In the genomic region with DNA sequence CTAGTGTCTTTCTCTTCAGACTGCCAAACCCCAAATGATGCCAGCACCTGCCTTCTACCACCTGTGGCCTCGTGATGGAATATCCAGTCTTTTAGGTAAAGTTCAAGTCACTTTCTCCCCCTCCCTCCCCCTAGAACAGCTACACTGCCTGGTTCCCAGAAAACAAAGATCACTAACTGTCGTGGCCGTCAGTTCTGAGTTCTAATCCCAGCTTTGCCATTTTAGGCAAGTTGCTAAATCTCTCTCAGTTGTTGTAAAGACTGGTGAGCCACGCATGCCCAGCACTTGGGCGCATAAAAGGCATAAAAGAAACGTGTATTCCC, we compare ENCODE assay signal across 8 cellular contexts. TPM values are rescaled to one million over a fixed set of nuclear protein-coding genes. Genes with fewer than 3 reads are reported as not detected.
DNase-seq lines count a peak whose midpoint lies in the region; ATAC-seq and TF ChIP-seq lines count a peak whose summit lies in the region.

No MANE protein-coding gene starts in this region.

- H3K27ac ChIP-seq in liver (ENCODE audit: low read depth in 1 of 2, low read length in 2 of 2) (peak overlapping the region; percentile 69 to 76), thyroid gland (peak overlapping the region; percentile 94 to 100 (median 100))

- peaks cover 9% of the 10 kb centered on the region for H3K36me3 Mint-ChIP-seq in activated CD8-positive, alpha-beta memory T cell treated with anti-CD3 and anti-CD28 coated beads, Interleukin-2, amount 10 ng/mL, durations not matched to agents 7 days and 5 days
- no peaks in the 10 kb centered on the region for H3K36me3 Mint-ChIP-seq in activated naive CD8-positive, alpha-beta T cell

- no peak for TF ChIP-seq CTCF in liver (IDR thresholded peaks at IDR 0.05; ENCODE audit: low read depth, low read length, missing input control)
- TF ChIP-seq CTCF in thyroid gland (IDR thresholded peaks at IDR 0.05): no peak
- TF ChIP-seq CTCF in GM10248 (IDR thresholded peaks at IDR 0.05; ENCODE audit: control extremely low read depth, extremely low read depth, low read depth, missing control alignments): no peak

- H3K9me3 ChIP-seq in liver (ENCODE audit: control insufficient read depth in 4 of 4, low read length in 3 of 4): no peaks in the 10 kb centered on the region
- H3K9me3 ChIP-seq in thyroid gland: no peaks in the 10 kb centered on the region

- H3K4me3 ChIP-seq in liver (ENCODE audit: low read depth in 1 of 3, low read length in 3 of 3) (no peak overlapping the region), thyroid gland (replicated peaks in 1 of 3) (no peak overlapping the region)

- H3K36me3 ChIP-seq in liver (ENCODE audit: control insufficient read depth in 4 of 4, insufficient read depth in 3 of 4, low read depth in 1 of 4, low read length in 3 of 4) (peaks cover 0 to 2% (median 0%) of the 10 kb centered on the region in 4 donors), thyroid gland (no peaks in the 10 kb centered on the region)

- no peaks in the 10 kb centered on the region for H3K9me3 Mint-ChIP-seq in activated CD8-positive, alpha-beta memory T cell treated with anti-CD3 and anti-CD28 coated beads, Interleukin-2, amount 10 ng/mL, durations not matched to agents 7 days and 5 days (ENCODE audit: low read depth)
- H3K9me3 Mint-ChIP-seq in activated naive CD8-positive, alpha-beta T cell (ENCODE audit: low read depth): no peaks in the 10 kb centered on the region

- no peak overlapping the region for H3K9ac ChIP-seq in liver (ENCODE audit: low read depth in 1 of 2, low read length in 2 of 2)

- H3K27me3 ChIP-seq in liver (ENCODE audit: control insufficient read depth in 4 of 4, insufficient read depth in 4 of 4, low read length in 3 of 4): no peaks in the 10 kb centered on the region
- H3K27me3 ChIP-seq in thyroid gland: no peaks in the 10 kb centered on the region

- peaks cover 3 to 40% (median 30%) of the 10 kb centered on the region in 4 donors for H3K4me1 ChIP-seq in liver (ENCODE audit: control insufficient read depth in 4 of 4, insufficient read depth in 4 of 4, low read length in 3 of 4)
- peaks cover 38 to 50% of the 10 kb centered on the region in 2 donors for H3K4me1 ChIP-seq in thyroid gland

- CTCF ChIA-PET in activated CD8-positive, alpha-beta memory T cell treated with anti-CD3 and anti-CD28 coated beads, Interleukin-2, amount 10 ng/mL, durations not matched to agents 7 days and 5 days (lab: Charles Lee): interaction anchor here (0.7 to 5.9 kb wide), 46 partner anchors 12 to 301 kb away, joined by 3 to 145 read pairs (median 5); a partner anchor contains a TSS
- CTCF ChIA-PET in GM10248 (lab: Yijun Ruan, JAX): interaction anchor here (0.6 to 6.0 kb wide), 45 partner anchors 8 to 299 kb away, joined by 3 to 123 read pairs (median 5); a partner anchor contains a TSS

- no peak for TF ChIP-seq RAD21 in liver (IDR thresholded peaks at IDR 0.05)

- H3K27ac Mint-ChIP-seq in activated CD8-positive, alpha-beta memory T cell treated with anti-CD3 and anti-CD28 coated beads, Interleukin-2, amount 10 ng/mL, durations not matched to agents 7 days and 5 days: peak overlapping the region; percentile 89
- peak overlapping the region; percentile 94 for H3K27ac Mint-ChIP-seq in activated naive CD8-positive, alpha-beta T cell

- no peak for TF ChIP-seq POLR2A in thyroid gland (IDR thresholded peaks at IDR 0.05)

- peaks cover 67% of the 10 kb centered on the region for H3K4me1 Mint-ChIP-seq in activated CD8-positive, alpha-beta memory T cell treated with anti-CD3 and anti-CD28 coated beads, Interleukin-2, amount 10 ng/mL, durations not matched to agents 7 days and 5 days
- peaks cover 66% of the 10 kb centered on the region for H3K4me1 Mint-ChIP-seq in activated naive CD8-positive, alpha-beta T cell (ENCODE audit: low read depth)

- POLR2A ChIA-PET in GM10248 (lab: Yijun Ruan, JAX): interaction anchor here (0.6 to 3.2 kb wide), 6 partner anchors 12 to 174 kb away, joined by 3 to 30 read pairs (median 6); a partner anchor contains a TSS

- 44% methylated on average over 6 of the region's 6 CpGs for WGBS in liver
- 43 to 46% methylated on average over 6 of the region's 6 CpGs for WGBS in thyroid gland, 2 donors

- no peak for ATAC-seq in activated CD8-positive, alpha-beta memory T cell treated with anti-CD3 and anti-CD28 coated beads, Interleukin-2, amount 10 ng/mL, durations not matched to agents 7 days and 5 days
- ATAC-seq in GM21619 (IDR thresholded peaks at IDR 0.05; ENCODE audit: unreplicated experiment) (no peak), GM18520 (IDR thresholded peaks at IDR 0.05; ENCODE audit: unreplicated experiment) (no peak)

- no peaks in the 10 kb centered on the region for H3K27me3 Mint-ChIP-seq in activated CD8-positive, alpha-beta memory T cell treated with anti-CD3 and anti-CD28 coated beads, Interleukin-2, amount 10 ng/mL, durations not matched to agents 7 days and 5 days
- H3K27me3 Mint-ChIP-seq in activated naive CD8-positive, alpha-beta T cell: no peaks in the 10 kb centered on the region

- no peak for DNase-seq in activated CD8-positive, alpha-beta memory T cell treated with anti-CD3 and anti-CD28 coated beads, Interleukin-2, amount 10 ng/mL, durations not matched to agents 7 days and 5 days
- DNase-seq in activated CD8-positive, alpha-beta memory T cell treated with anti-CD3 and anti-CD28 coated beads for 24 hours: no peak
- no peak for DNase-seq in thyroid gland
- DNase-seq in GM10248 (ENCODE audit: extremely low spot score): no peak

- H3K4me3 Mint-ChIP-seq in activated CD8-positive, alpha-beta memory T cell treated with anti-CD3 and anti-CD28 coated beads, Interleukin-2, amount 10 ng/mL, durations not matched to agents 7 days and 5 days: peak overlapping the region; percentile 93
- H3K4me3 Mint-ChIP-seq in activated naive CD8-positive, alpha-beta T cell: peak overlapping the region; percentile 98

- intact Hi-C loops in thyroid gland (cut with DNase I): loop anchor here (5.0 kb wide), 2 partner anchors 37 to 137 kb away; no protein-coding TSS in a partner anchor

TF ChIP-seq in liver, 16 proteins besides CTCF, POLR2A, EP300 and RAD21 (continues in another document):
- no peak for TF ChIP-seq FOXA1 (IDR thresholded peaks at IDR 0.05)
- TF ChIP-seq GABPA (IDR thresholded peaks at IDR 0.05 in 1 of 2, conservative IDR thresholded peaks at IDR 0.05 in 1 of 2): no peak
- TF ChIP-seq, protein P1, sequence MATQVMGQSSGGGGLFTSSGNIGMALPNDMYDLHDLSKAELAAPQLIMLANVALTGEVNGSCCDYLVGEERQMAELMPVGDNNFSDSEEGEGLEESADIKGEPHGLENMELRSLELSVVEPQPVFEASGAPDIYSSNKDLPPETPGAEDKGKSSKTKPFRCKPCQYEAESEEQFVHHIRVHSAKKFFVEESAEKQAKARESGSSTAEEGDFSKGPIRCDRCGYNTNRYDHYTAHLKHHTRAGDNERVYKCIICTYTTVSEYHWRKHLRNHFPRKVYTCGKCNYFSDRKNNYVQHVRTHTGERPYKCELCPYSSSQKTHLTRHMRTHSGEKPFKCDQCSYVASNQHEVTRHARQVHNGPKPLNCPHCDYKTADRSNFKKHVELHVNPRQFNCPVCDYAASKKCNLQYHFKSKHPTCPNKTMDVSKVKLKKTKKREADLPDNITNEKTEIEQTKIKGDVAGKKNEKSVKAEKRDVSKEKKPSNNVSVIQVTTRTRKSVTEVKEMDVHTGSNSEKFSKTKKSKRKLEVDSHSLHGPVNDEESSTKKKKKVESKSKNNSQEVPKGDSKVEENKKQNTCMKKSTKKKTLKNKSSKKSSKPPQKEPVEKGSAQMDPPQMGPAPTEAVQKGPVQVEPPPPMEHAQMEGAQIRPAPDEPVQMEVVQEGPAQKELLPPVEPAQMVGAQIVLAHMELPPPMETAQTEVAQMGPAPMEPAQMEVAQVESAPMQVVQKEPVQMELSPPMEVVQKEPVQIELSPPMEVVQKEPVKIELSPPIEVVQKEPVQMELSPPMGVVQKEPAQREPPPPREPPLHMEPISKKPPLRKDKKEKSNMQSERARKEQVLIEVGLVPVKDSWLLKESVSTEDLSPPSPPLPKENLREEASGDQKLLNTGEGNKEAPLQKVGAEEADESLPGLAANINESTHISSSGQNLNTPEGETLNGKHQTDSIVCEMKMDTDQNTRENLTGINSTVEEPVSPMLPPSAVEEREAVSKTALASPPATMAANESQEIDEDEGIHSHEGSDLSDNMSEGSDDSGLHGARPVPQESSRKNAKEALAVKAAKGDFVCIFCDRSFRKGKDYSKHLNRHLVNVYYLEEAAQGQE (IDR thresholded peaks at IDR 0.05): no peak
- TF ChIP-seq FOXA2 (IDR thresholded peaks at IDR 0.05): no peak
- TF ChIP-seq HNF4A (conservative IDR thresholded peaks at IDR 0.05): no peak
- TF ChIP-seq, protein P2, sequence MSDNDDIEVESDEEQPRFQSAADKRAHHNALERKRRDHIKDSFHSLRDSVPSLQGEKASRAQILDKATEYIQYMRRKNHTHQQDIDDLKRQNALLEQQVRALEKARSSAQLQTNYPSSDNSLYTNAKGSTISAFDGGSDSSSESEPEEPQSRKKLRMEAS (IDR thresholded peaks at IDR 0.05): no peak
- TF ChIP-seq NR2F2 (IDR thresholded peaks at IDR 0.05): no peak
- TF ChIP-seq YY1 (IDR thresholded peaks at IDR 0.05): no peak
- no peak for TF ChIP-seq TAF1 (conservative IDR thresholded peaks at IDR 0.05)
- TF ChIP-seq RXRA (IDR thresholded peaks at IDR 0.05): no peak
- TF ChIP-seq JUND (IDR thresholded peaks at IDR 0.05): no peak
- TF ChIP-seq EGR1 (IDR thresholded peaks at IDR 0.05; ENCODE audit: low read depth in 2 of 2): no peak
- no peak for TF ChIP-seq SP1 (IDR thresholded peaks at IDR 0.05)

RNA-seq across cellular contexts. Expression of a gene that starts 0.6 kb away (rescaled TPM):
- 10 to 100 TPM; 56.5 to 68.3 TPM for total RNA-seq in activated CD8-positive, alpha-beta memory T cell treated with anti-CD3 and anti-CD28 coated beads, Interleukin-2, amount 10 ng/mL, durations not matched to agents 7 days and 5 days
- total RNA-seq in liver (10 to 100 TPM; 30.4 to 56.1 TPM), thyroid gland (100 to 1,000 TPM; 101 to 156 (median 148) TPM)
- polyA plus RNA-seq in liver: 10 to 100 TPM; 24.2 to 30.4 TPM

RNA-seq across cellular contexts. Expression of a gene that starts 6.0 kb away (rescaled TPM):
- 100 to 1,000 TPM; 238 to 252 TPM for total RNA-seq in activated CD8-positive, alpha-beta memory T cell treated with anti-CD3 and anti-CD28 coated beads, Interleukin-2, amount 10 ng/mL, durations not matched to agents 7 days and 5 days
- total RNA-seq in liver (10 to 100 TPM; 14.8 to 15.1 TPM), thyroid gland (10 to 100 TPM; 63.6 to 75.0 (median 68.7) TPM)
- 10 to 100 TPM in 1 of 2 donors, 1 to 10 TPM in 1; 5.6 to 10.9 TPM for polyA plus RNA-seq in liver

RNA-seq across cellular contexts. Expression of a gene that starts 24.9 kb away (rescaled TPM):
- not detected for total RNA-seq in activated CD8-positive, alpha-beta memory T cell treated with anti-CD3 and anti-CD28 coated beads, Interleukin-2, amount 10 ng/mL, durations not matched to agents 7 days and 5 days
- total RNA-seq in liver: under 1 TPM; 0.33 to 0.37 TPM
- under 1 TPM; 0.04 to 0.47 TPM for polyA plus RNA-seq in liver
- total RNA-seq in thyroid gland: 10 to 100 TPM in 2 of 4 donors, 1 to 10 TPM in 2; 5.7 to 13.7 (median 10.1) TPM

Comparison
In these comparisons a context has a peak if more than half of its experiments do, and no peak if none do; other contexts are left out.
1. RNA of a gene that starts 6.0 kb away (total RNA-seq): 238 to 252 TPM in activated CD8-positive, alpha-beta memory T cell treated with anti-CD3 and anti-CD28 coated beads, Interleukin-2, amount 10 ng/mL, durations not matched to agents 7 days and 5 days and 63.6 to 75.0 TPM in thyroid gland; 14.8 to 15.1 TPM in liver; every median in the first group is over 4 times any median in the second.
2. RNA of a gene that starts 24.9 kb away (total RNA-seq): 5.7 to 13.7 TPM in thyroid gland; 0.33 to 0.37 TPM in liver and not detected in activated CD8-positive, alpha-beta memory T cell treated with anti-CD3 and anti-CD28 coated beads, Interleukin-2, amount 10 ng/mL, durations not matched to agents 7 days and 5 days; every median in the first group is over 4 times any median in the second.